Comparison of ENCODE assay signal across 20 cellular contexts in the genomic region with DNA sequence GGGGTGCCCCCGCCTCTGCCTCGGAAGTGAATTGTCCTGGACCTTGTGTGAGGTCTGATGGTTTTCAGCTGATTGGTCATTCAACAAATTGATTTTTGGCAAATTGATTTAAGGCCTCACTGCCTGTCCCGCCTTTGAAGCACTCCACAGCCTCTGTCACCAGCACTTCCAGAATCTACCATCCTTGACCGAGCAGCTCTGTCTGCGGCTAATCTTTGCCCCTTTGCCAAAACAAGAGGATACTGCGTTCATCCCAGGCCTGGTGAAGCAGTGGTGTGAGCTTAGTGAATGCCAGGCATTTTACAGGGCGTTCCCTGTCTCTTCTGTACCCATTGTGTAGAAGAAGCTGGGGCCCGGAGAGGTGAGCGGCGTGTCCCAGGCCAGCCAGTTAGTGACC.
DNase-seq lines count a peak whose midpoint lies in the region; ATAC-seq and TF ChIP-seq lines count a peak whose summit lies in the region.
"Had no signal": no experiment of that assay in that cellular context is flagged by ENCODE, and none has a peak within 500 bp of the region (broad histone marks: within the 10 kb centered on the region; RNA-seq: fewer than 3 reads in every experiment).

No MANE protein-coding gene starts in this region.

- DNase-seq in GM23338 (ENCODE audit: low spot score) (no peak), T-helper 17 cell (no peak), retina (peak; percentile 67), posterior vena cava (ENCODE audit: low spot score) (no peak), OCI-LY7 (ENCODE audit: low spot score) (no peak), NCI-H69 (lab: John Stamatoyannopoulos, UW) (no peak)
- DNase-seq: Calu3; CD8-positive, alpha-beta T cell; DMS53; HCEC 1CT; NCI-H187; NCI-H2107; NCI-H226; NCI-H524 had no signal

- no peaks in the 10 kb centered on the region for H3K9me3 ChIP-seq in T-helper 17 cell (ENCODE audit: control insufficient read depth, low read length, poor library complexity, severe bottlenecking)
- no peaks in the 10 kb centered on the region for H3K9me3 ChIP-seq in iPS-20b (ENCODE audit: insufficient read depth, low read depth, low read length)
- H3K9me3 ChIP-seq in OCI-LY7 (ENCODE audit: low read length), result no peaks in the 10 kb centered on the region
- H3K9me3 ChIP-seq: A549, SJSA1 had no signal

- H3K4me2 ChIP-seq in GM23338 (peak overlapping the region; percentile 76), OCI-LY7 (ENCODE audit: low read length) (no peak overlapping the region)
- H3K4me2 ChIP-seq: A549, KMS-11 had no signal

- H3F3A ChIP-seq in GM23338 (replicated peaks; ENCODE audit: low read depth), result no peaks in the 10 kb centered on the region; the same call in 1 of the 2 replicates

- H3K27ac Mint-ChIP-seq in GM23338, result peak overlapping the region; percentile 69
- peak overlapping the region; percentile 71 for H3K27ac Mint-ChIP-seq in T-helper 17 cell
- H3K27ac Mint-ChIP-seq: CD8-positive, alpha-beta T cell had no signal

- H3K4me3 ChIP-seq in GM23338, result peak overlapping the region; percentile 47
- H3K4me3 ChIP-seq in iPS-20b (ENCODE audit: low read length), result peak overlapping the region; percentile 44; the same call in 1 of the 2 replicates
- H3K4me3 ChIP-seq in OCI-LY7 (ENCODE audit: low read depth, low read length, poor library complexity, severe bottlenecking), result no peak overlapping the region
- H3K4me3 ChIP-seq: A549, SJSA1 had no signal

- H3K36me3 Mint-ChIP-seq in GM23338 (ENCODE audit: low read depth) (0 out of 3 replicates have a peak, but pooled peaks cover 3% of the 10 kb centered on the region), T-helper 17 cell (ENCODE audit: low read depth) (no peaks in the 10 kb centered on the region)
- H3K36me3 Mint-ChIP-seq: CD8-positive, alpha-beta T cell had no signal

- H3K27ac ChIP-seq in GM23338 (ENCODE audit: low read depth) (peak overlapping the region; percentile 62; the same call in 1 of the 2 replicates), iPS-20b (ENCODE audit: low read length) (no peak overlapping the region), OCI-LY7 (ENCODE audit: low read depth, low read length, poor library complexity, severe bottlenecking) (no peak overlapping the region)
- H3K27ac ChIP-seq: A549, KMS-11, SJSA1 had no signal

- H3K27me3 ChIP-seq in GM23338 (ENCODE audit: insufficient read depth), result peaks cover 18% of the 10 kb centered on the region
- H3K27me3 ChIP-seq in iPS-20b (ENCODE audit: insufficient read depth, low read length), result peaks cover 56% of the 10 kb centered on the region
- H3K27me3 ChIP-seq: SJSA1 had no signal

- H2AFZ ChIP-seq in GM23338 (peak overlapping the region; percentile 25; the same call in 1 of the 2 replicates), OCI-LY7 (ENCODE audit: low read length) (no peak overlapping the region)

- H4K20me1 ChIP-seq in GM23338 (replicated peaks; ENCODE audit: insufficient read depth) (no peaks in the 10 kb centered on the region), OCI-LY7 (ENCODE audit: insufficient read depth, low read length) (no peaks in the 10 kb centered on the region)

- H3K79me2 ChIP-seq in GM23338 (replicated peaks; ENCODE audit: insufficient read depth) (no peaks in the 10 kb centered on the region), OCI-LY7 (ENCODE audit: insufficient read depth, low read depth, low read length) (no peaks in the 10 kb centered on the region)

- 0 out of 3 replicates have a peak, but pooled peaks cover 3% of the 10 kb centered on the region for H3K9me3 Mint-ChIP-seq in GM23338
- H3K9me3 Mint-ChIP-seq: CD8-positive, alpha-beta T cell had no signal

- H3K27me3 Mint-ChIP-seq in GM23338 (ENCODE audit: insufficient read depth, low read depth, poor library complexity), result peaks cover 49% of the 10 kb centered on the region
- peaks cover 9% of the 10 kb centered on the region for H3K27me3 Mint-ChIP-seq in T-helper 17 cell

- no peak; the same call in none of the 3 replicates for ATAC-seq in GM23338
- ATAC-seq in T-helper 17 cell, result no peak
- no peak for ATAC-seq in HG02798 (IDR thresholded peaks at IDR 0.05; ENCODE audit: poor library complexity, unreplicated experiment)
- ATAC-seq: A549; CD8-positive, alpha-beta T cell; Panc1 had no signal

- TF ChIP-seq CTCF in GM23338 (conservative IDR thresholded peaks at IDR 0.05; ENCODE audit: low read depth in 2 of 2) (no peak), OCI-LY7 (conservative IDR thresholded peaks at IDR 0.05; ENCODE audit: low read length) (no peak)

- H3K4me1 ChIP-seq in GM23338 (ENCODE audit: insufficient read depth), result peaks cover 35% of the 10 kb centered on the region
- H3K4me1 ChIP-seq in iPS-20b (ENCODE audit: insufficient read depth, low read length), result peaks cover 31% of the 10 kb centered on the region
- peaks cover 23% of the 10 kb centered on the region for H3K4me1 ChIP-seq in OCI-LY7 (ENCODE audit: insufficient read depth, low read length, poor library complexity, severe bottlenecking)
- H3K4me1 ChIP-seq: SJSA1 had no signal

- H3K4me3 Mint-ChIP-seq in GM23338 (peak overlapping the region; percentile 50; the same call in 2 of the 3 replicates), T-helper 17 cell (no peak overlapping the region)
- H3K4me3 Mint-ChIP-seq: CD8-positive, alpha-beta T cell had no signal

- H3K36me3 ChIP-seq in GM23338 (ENCODE audit: insufficient read depth) (no peaks in the 10 kb centered on the region), iPS-20b (ENCODE audit: insufficient read depth, low read depth, low read length) (no peaks in the 10 kb centered on the region), OCI-LY7 (ENCODE audit: insufficient read depth, low read length) (no peaks in the 10 kb centered on the region)
- H3K36me3 ChIP-seq: SJSA1 had no signal

- BruUV-seq in OCI-LY7 (replicated peaks; lab: Mats Ljungman, UMichigan), result no TSS peak

- POLR2A ChIA-PET in OCI-LY7 (lab: Charles Lee), result interaction anchor here (0.6 to 1.3 kb wide), 4 partner anchors 9 to 128 kb away, joined by 3 read pairs; no protein-coding TSS in a partner anchor

- CTCF ChIA-PET in OCI-LY7 (lab: Charles Lee; ENCODE audit: unreplicated experiment), result interaction anchor here (0.5 kb wide), 1 partner anchor 70 kb away, joined by 3 read pairs; no protein-coding TSS in a partner anchor

- intact Hi-C loops in posterior vena cava (cut with DNase I), result no loop called here
- intact Hi-C loops in OCI-LY7 (cut with micrococcal nuclease; ENCODE audit: unreplicated experiment), result no loop called here

- H3K9me2 ChIP-seq in GM23338 (ENCODE audit: insufficient read depth) (no peaks in the 10 kb centered on the region), OCI-LY7 (ENCODE audit: insufficient read depth, low read length) (no peaks in the 10 kb centered on the region)

- peaks cover 71% of the 10 kb centered on the region for H3K4me1 Mint-ChIP-seq in GM23338
- H3K4me1 Mint-ChIP-seq in T-helper 17 cell, result peaks cover 7% of the 10 kb centered on the region

- peak overlapping the region; percentile 11; the same call in 1 of the 2 replicates for H3K9ac ChIP-seq in iPS-20b (ENCODE audit: low read depth, low read length)
- H3K9ac ChIP-seq: KMS-11 had no signal
